14 cellular contexts compared by ENCODE assay signal in genomic region chr5:78568212-78568611, GRCh38.
DNase-seq lines count a peak whose midpoint lies in the region; ATAC-seq and TF ChIP-seq lines count a peak whose summit lies in the region.
"Had no signal": no experiment of that assay in that cellular context is flagged by ENCODE, and none has a peak within 500 bp of the region (broad histone marks: within the 10 kb centered on the region; RNA-seq: fewer than 3 reads in every experiment).

No MANE protein-coding gene starts in this region.

- H3K4me3 ChIP-seq in RWPE2 (ENCODE audit: severe bottlenecking) = no peak overlapping the region
- no peak overlapping the region for H3K4me3 ChIP-seq in mesodermal cell (ENCODE audit: extremely low read depth, insufficient read depth, low read length, poor library complexity, severe bottlenecking)
- H3K4me3 ChIP-seq in testis = no peak overlapping the region
- H3K4me3 ChIP-seq in Peyer's patch = no peak overlapping the region
- H3K4me3 ChIP-seq: BLaER1 treated with 17β-estradiol and CSF1 and Interleukin-3, amounts not matched to agents 10 nM and 100 nM; psoas muscle; upper lobe of right lung had no signal

- no peak for DNase-seq in RWPE2 (ENCODE audit: low spot score)
- peak; percentile 25 to 82 for DNase-seq in dermis microvascular lymphatic vessel endothelial cell (ENCODE audit: low read depth in 2 of 2)
- DNase-seq in testis = peak; percentile 60
- DNase-seq in Peyer's patch = no peak
- DNase-seq: activated CD4-positive, CD25-positive, alpha-beta regulatory T cell; activated CD8-positive, alpha-beta memory T cell treated with anti-CD3 and anti-CD28 coated beads, Interleukin-2, amount 50 U/mL, for 4 hours; NCI-H524 treated with DMSO at 0.1 percent for 48 hours; psoas muscle; T-helper 1 cell; upper lobe of right lung had no signal

- H3K27me3 ChIP-seq in RWPE2 (ENCODE audit: insufficient read depth, poor library complexity, severe bottlenecking) (no peaks in the 10 kb centered on the region), testis (no peaks in the 10 kb centered on the region), Peyer's patch (no peaks in the 10 kb centered on the region)
- H3K27me3 ChIP-seq: BLaER1 treated with 17β-estradiol and CSF1 and Interleukin-3, amounts not matched to agents 10 nM and 100 nM; upper lobe of right lung had no signal

- H3K36me3 ChIP-seq in RWPE2 (ENCODE audit: low read depth) = peaks cover 28% of the 10 kb centered on the region
- peaks cover 15% of the 10 kb centered on the region for H3K36me3 ChIP-seq in mesodermal cell (ENCODE audit: control insufficient read depth, insufficient read depth, low read length)
- no peaks in the 10 kb centered on the region for H3K36me3 ChIP-seq in testis (ENCODE audit: low read depth, missing control alignments)
- H3K36me3 ChIP-seq in Peyer's patch = no peaks in the 10 kb centered on the region
- H3K36me3 ChIP-seq: upper lobe of right lung had no signal

- ATAC-seq in RWPE2 (ENCODE audit: low read depth) (no peak), HG03457 (IDR thresholded peaks at IDR 0.05; ENCODE audit: unreplicated experiment) (no peak), GM19455 (IDR thresholded peaks at IDR 0.05; ENCODE audit: unreplicated experiment) (no peak)
- ATAC-seq: psoas muscle, upper lobe of right lung had no signal

- peaks cover 23% of the 10 kb centered on the region for H3K4me1 ChIP-seq in RWPE2 (ENCODE audit: insufficient read depth, poor library complexity, severe bottlenecking)
- peaks cover 2% of the 10 kb centered on the region for H3K4me1 ChIP-seq in mesodermal cell (ENCODE audit: control insufficient read depth, insufficient read depth, low read length, poor library complexity, severe bottlenecking)
- H3K4me1 ChIP-seq in testis = peaks cover 20% of the 10 kb centered on the region
- H3K4me1 ChIP-seq in Peyer's patch = peaks cover 0 to 4% (median 0%) of the 10 kb centered on the region in 4 donors

- no peak for TF ChIP-seq POLR2A in testis (IDR thresholded peaks at IDR 0.05)
- TF ChIP-seq POLR2A in Peyer's patch (IDR thresholded peaks at IDR 0.05) = no peak

- intact Hi-C loops in testis (cut with DNase I; ENCODE audit: low total_unique reads) = no loop called here

- H3K9me3 ChIP-seq in RWPE2 (ENCODE audit: severe bottlenecking) (no peaks in the 10 kb centered on the region), mesodermal cell (ENCODE audit: control insufficient read depth, low read length) (no peaks in the 10 kb centered on the region), testis (no peaks in the 10 kb centered on the region), Peyer's patch (no peaks in the 10 kb centered on the region)
- H3K9me3 ChIP-seq: psoas muscle, upper lobe of right lung had no signal

- no peak for TF ChIP-seq CTCF in RWPE2 (IDR thresholded peaks at IDR 0.05; ENCODE audit: poor library complexity, severe bottlenecking)
- no peak for TF ChIP-seq CTCF in testis (IDR thresholded peaks at IDR 0.05)
- TF ChIP-seq CTCF in Peyer's patch (IDR thresholded peaks at IDR 0.05) = no peak

- H3K27ac ChIP-seq in RWPE2 (ENCODE audit: poor library complexity, severe bottlenecking) (peak overlapping the region; percentile 54), mesodermal cell (ENCODE audit: low read depth, low read length, severe bottlenecking) (peak overlapping the region; percentile 46), testis (no peak overlapping the region), Peyer's patch (peak overlapping the region in 1 of 4 donors; percentile 3)
- H3K27ac ChIP-seq: psoas muscle, upper lobe of right lung had no signal

- 72 to 100% methylated on average over 1 to 5 of the region's 5 CpGs for WGBS in mesodermal cell (ENCODE audit: insufficient coverage in 2 of 2), 2 experiments
- 51 to 69% methylated on average over 5 of the region's 5 CpGs for WGBS in testis, 2 donors

Comparison
In these comparisons a context has a peak if more than half of its experiments do, and no peak if none do; other contexts are left out.
1. DNase-seq: peak in dermis microvascular lymphatic vessel endothelial cell (2 of 2) and testis (single experiment); none in RWPE2 (single experiment) and Peyer's patch (0 of 3).
2. H3K27ac ChIP-seq: peak in RWPE2 (single experiment) and mesodermal cell (single experiment); none in testis (0 of 2).